In genomic region chr18:25351280-25351772, GRCh38 we compare ENCODE assay signal across 9 cellular contexts. TPM values are rescaled to one million over a fixed set of nuclear protein-coding genes. Genes with fewer than 3 reads are reported as not detected.
A peak's percentile ranks its signal among the peaks of the same experiment; 100 is the strongest.
DNase-seq lines count a peak whose midpoint lies in the region; ATAC-seq and TF ChIP-seq lines count a peak whose summit lies in the region.
"Had no signal": no experiment of that assay in that cellular context is flagged by ENCODE, and none has a peak within 500 bp of the region (broad histone marks: within the 10 kb centered on the region; RNA-seq: fewer than 3 reads in every experiment).

No MANE protein-coding gene starts in this region.

- no peak for TF ChIP-seq CTCF in AG09309 (IDR thresholded peaks at IDR 0.05; ENCODE audit: control insufficient read depth, insufficient read depth, low read depth, low read length, missing control alignments)

- H3K36me3 ChIP-seq in muscle layer of colon (ENCODE audit: insufficient read depth, low read length), result no peaks in the 10 kb centered on the region

- peak overlapping the region; percentile 72 for H3K27ac ChIP-seq in muscle layer of colon (ENCODE audit: low read depth, low read length)

- peak overlapping the region; percentile 76 for H3K9ac ChIP-seq in muscle layer of colon (ENCODE audit: low read length)

- H3K4me3 ChIP-seq in AG09309 (ENCODE audit: control insufficient read depth, low read depth, low read length) (peak overlapping the region; percentile 61), muscle layer of colon (ENCODE audit: low read depth in 1 of 2, low read length in 2 of 2) (peak overlapping the region; percentile 61 to 82)

- no peak for DNase-seq in AG09309 (ENCODE audit: low read depth)
- DNase-seq in LHCN-M2 (ENCODE audit: low read depth), result peak; percentile 13
- peak; percentile 24 for DNase-seq in cerebellar cortex (ENCODE audit: low spot score)

- H3K27me3 ChIP-seq in muscle layer of colon (ENCODE audit: control insufficient read depth in 1 of 2, insufficient read depth in 2 of 2, low read length in 2 of 2), result peaks cover 0 to 21% of the 10 kb centered on the region in 2 donors

- ATAC-seq in GM21390 (IDR thresholded peaks at IDR 0.05; ENCODE audit: unreplicated experiment), result no peak
- ATAC-seq in HG03565 (IDR thresholded peaks at IDR 0.05; ENCODE audit: unreplicated experiment), result no peak
- no peak for ATAC-seq in GM21723 (IDR thresholded peaks at IDR 0.05; ENCODE audit: unreplicated experiment)
- ATAC-seq in HG03521 (IDR thresholded peaks at IDR 0.05; ENCODE audit: unreplicated experiment), result no peak

- H3K4me1 ChIP-seq in muscle layer of colon (ENCODE audit: insufficient read depth, low read length), result no peaks in the 10 kb centered on the region

- no peaks in the 10 kb centered on the region for H3K9me3 ChIP-seq in muscle layer of colon (ENCODE audit: low read length)

RNA-seq across cellular contexts. Expression of gene ZNF521, which starts 0.6 kb away (rescaled TPM):
- 10.6 and 19.7 TPM in 2 replicates for total RNA-seq in LHCN-M2 (2014; rRNA removed)
- polyA plus RNA-seq in LHCN-M2 (2012), result 5.3 TPM
- total RNA-seq: activated CD8-positive, alpha-beta memory T cell treated with anti-CD3 and anti-CD28 coated beads for 36 hours had no signal
